In the genomic region with DNA sequence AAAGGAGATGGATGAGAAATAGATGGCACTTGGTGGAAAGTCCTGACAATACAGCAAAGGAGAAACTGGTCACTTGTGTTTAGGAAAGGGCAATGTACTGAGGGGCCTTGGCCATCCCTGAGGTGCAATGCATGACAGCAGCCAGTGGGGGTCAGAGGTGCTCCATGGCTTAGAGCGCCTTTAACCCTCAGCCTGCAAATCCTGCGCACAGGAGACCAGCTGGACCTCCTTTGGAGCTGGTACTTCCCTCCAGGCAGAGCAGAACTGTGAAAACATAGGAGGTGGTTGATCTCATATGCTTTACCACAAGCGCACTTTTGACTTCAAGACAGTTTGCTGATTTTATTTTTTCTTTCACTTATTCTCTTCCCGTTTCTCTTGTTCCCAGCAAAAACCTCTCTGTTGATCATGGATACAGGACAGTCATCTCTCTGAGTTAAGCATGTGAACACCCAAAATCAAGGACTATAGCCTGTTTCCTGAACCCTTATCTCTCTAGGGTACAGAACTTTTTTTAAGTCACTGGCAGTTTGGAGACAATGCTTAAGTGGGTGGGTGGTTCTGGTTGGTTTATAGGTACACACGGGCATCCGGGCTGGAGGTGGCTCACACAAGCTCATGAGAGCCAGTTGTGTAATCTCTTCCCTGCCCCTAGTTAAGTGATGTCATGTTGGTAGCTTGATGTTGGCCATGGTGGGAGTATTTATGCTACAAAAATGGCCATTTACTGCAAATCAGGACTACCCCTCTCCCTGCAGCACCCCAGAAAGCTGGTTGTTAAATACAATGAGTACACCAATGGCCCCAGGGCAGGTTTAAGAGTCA, we compare ENCODE assay signal across 1 cellular context.
A peak's percentile ranks its signal among the peaks of the same experiment; 100 is the strongest.
TF ChIP-seq lines count a peak whose summit lies in the region.

No MANE protein-coding gene starts in this region.

TF ChIP-seq in SK-N-SH, 30 proteins besides CTCF, POLR2A, EP300 and RAD21:
- TF ChIP-seq TCF12 (IDR thresholded peaks at IDR 0.05) = no peak
- TF ChIP-seq FOSL2 (IDR thresholded peaks at IDR 0.05; ENCODE audit: borderline replicate concordance, low read depth) = no peak
- TF ChIP-seq SMC3 (IDR thresholded peaks at IDR 0.05; ENCODE audit: low read depth, low read length) = peak; percentile 99
- TF ChIP-seq REST (IDR thresholded peaks at IDR 0.05; ENCODE audit: low read depth, low read length) = no peak
- no peak for TF ChIP-seq CHD2 (IDR thresholded peaks at IDR 0.05; ENCODE audit: low read length, partially characterized antibody)
- peak; percentile 40; the same call in 1 of the 2 replicates for TF ChIP-seq MXI1 (IDR thresholded peaks at IDR 0.05; ENCODE audit: low read depth, low read length)
- TF ChIP-seq NRF1 (IDR thresholded peaks at IDR 0.05; ENCODE audit: low read depth, low read length) = 0 out of 2 replicates have a peak, but pooled peaks have one; percentile 12
- TF ChIP-seq RCOR1 (IDR thresholded peaks at IDR 0.05; ENCODE audit: low read length) = peak; percentile 52; the same call in 1 of the 2 replicates
- TF ChIP-seq RFX5 (IDR thresholded peaks at IDR 0.05; ENCODE audit: low read length) = 0 out of 2 replicates have a peak, but pooled peaks have one; percentile 27
